Comparison of ENCODE assay signal across 23 cellular contexts in genomic region chr5:22572941-22573340, GRCh38.
"Had no signal": no experiment of that assay in that cellular context is flagged by ENCODE, and none has a peak within 500 bp of the region (broad histone marks: within the 10 kb centered on the region; RNA-seq: fewer than 3 reads in every experiment).

No MANE protein-coding gene starts in this region.

- ATAC-seq: mucosa of descending colon; naive thymus-derived CD8-positive, alpha-beta T cell; pancreas; right cardiac atrium; sciatic nerve; stimulated activated effector memory CD8-positive, alpha-beta T cell treated with anti-CD3 and anti-CD28 coated beads, Interleukin-12 subunit alpha, Interleukin-12 subunit beta, amount 100 ng/mL, for 72 hours; upper lobe of right lung had no signal

- H3K9me3 ChIP-seq: mucosa of descending colon, pancreas, prostate gland, suprapubic skin, thoracic aorta, tibial artery, upper lobe of right lung had no signal

- H3K4me1 ChIP-seq: left ventricle myocardium inferior, pancreas, prostate gland, spleen, suprapubic skin, tibial artery, upper lobe of right lung had no signal

- H3K27me3 ChIP-seq: pancreas, spleen, suprapubic skin, tibial artery, upper lobe of right lung had no signal

- H3K27ac ChIP-seq: left ventricle myocardium inferior, pancreas, prostate gland, skin epidermis, spleen, suprapubic skin, thoracic aorta, tibial artery, upper lobe of right lung had no signal

- FAIRE-seq: pancreas, urothelium cell line had no signal

- H3K36me3 ChIP-seq: left ventricle myocardium inferior, pancreas, prostate gland, spleen, suprapubic skin, thoracic aorta, tibial artery, upper lobe of right lung had no signal

- H3K4me3 ChIP-seq: left ventricle myocardium inferior, lung, mucosa of descending colon, pancreas, prostate gland, skin epidermis, spleen, suprapubic skin, thoracic aorta, tibial artery, upper lobe of right lung had no signal

- DNase-seq: hippocampal formation; left ventricle myocardium inferior; midbrain; mucosa of descending colon; naive thymus-derived CD8-positive, alpha-beta T cell; nucleus accumbens; pancreas; posterior cingulate gyrus; retina; right cardiac atrium; spleen; stimulated activated CD4-positive, alpha-beta T cell treated with anti-CD3 and anti-CD28 coated beads, Interleukin-4, amount 100 ng/mL, for 24 hours; stimulated activated naive CD4-positive, alpha-beta T cell; tibial artery; upper lobe of right lung had no signal
